ENCODE assay signal across 40 cellular contexts in the genomic region with DNA sequence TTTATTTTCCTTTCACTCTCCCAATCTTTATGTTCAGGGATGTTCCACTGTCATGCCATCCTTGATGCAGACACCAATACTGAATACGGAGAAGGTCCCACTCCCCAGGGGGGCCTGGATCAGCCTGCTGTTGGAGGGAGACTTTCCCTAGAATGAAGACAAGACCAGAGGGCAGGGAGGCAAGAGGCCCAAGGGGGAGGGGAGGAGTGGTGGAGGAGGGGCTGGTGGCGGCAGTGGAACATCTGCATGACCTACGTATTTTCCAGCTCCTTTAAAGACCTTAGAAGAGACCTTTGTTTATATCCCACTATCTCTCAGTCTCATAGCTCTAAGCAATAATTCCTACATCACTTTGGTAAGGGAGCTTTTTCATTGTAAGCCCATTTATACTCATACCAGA.
"Had no signal": no experiment of that assay in that cellular context is flagged by ENCODE, and none has a peak within 500 bp of the region (broad histone marks: within the 10 kb centered on the region; RNA-seq: fewer than 3 reads in every experiment).

No MANE protein-coding gene starts in this region.

- H3K36me3 ChIP-seq: ascending aorta, cardiac muscle cell, gastroesophageal sphincter, left ventricle myocardium inferior, uterus had no signal

- H3K36me3 Mint-ChIP-seq: activated naive CD4-positive, alpha-beta T cell treated with anti-CD3 and anti-CD28 coated beads, Interleukin-2, amount 10 ng/mL, durations not matched to agents 7 days and 5 days; activated naive CD8-positive, alpha-beta T cell treated with anti-CD3 and anti-CD28 coated beads, Interleukin-2, amount 10 ng/mL, durations not matched to agents 7 days and 5 days; stimulated activated memory B cell treated with anti-CD40 and anti-IgM and Interleukin-4, amounts not matched to agents 10 μg/mL and 1 μg/mL and 100 μg/mL, for 72 hours; type B pancreatic cell had no signal

- ATAC-seq: activated CD4-positive, CD25-positive, alpha-beta regulatory T cell treated with anti-CD3 and anti-CD28 coated beads, Interleukin-2, amount 50 U/mL, for 24 hours; effector memory CD8-positive, alpha-beta T cell; naive thymus-derived CD4-positive, alpha-beta T cell; stimulated activated memory B cell treated with anti-CD40 and anti-IgM and Interleukin-4, amounts not matched to agents 10 μg/mL and 1 μg/mL and 100 μg/mL, for 72 hours; stimulated activated naive CD8-positive, alpha-beta T cell treated with anti-CD3 and anti-CD28 coated beads, Interleukin-15, amount 100 ng/mL, for 72 hours had no signal

- H3K27ac ChIP-seq: ascending aorta, cardiac muscle cell, coronary artery, gastroesophageal sphincter, left ventricle myocardium inferior, parathyroid adenoma, psoas muscle, uterus, VCaP had no signal

- H3K4me1 ChIP-seq: ascending aorta, left ventricle myocardium inferior, parathyroid adenoma, psoas muscle, uterus had no signal

- H2AFZ ChIP-seq: parathyroid adenoma had no signal

- H3K4me3 ChIP-seq: ascending aorta, cardiac muscle cell, coronary artery, dorsolateral prefrontal cortex, gastroesophageal sphincter, left ventricle myocardium inferior, lung, psoas muscle, smooth muscle cell, uterus had no signal

- H3K4me2 ChIP-seq: smooth muscle cell had no signal

- H3K9me3 ChIP-seq: uterus had no signal

- H3K9ac ChIP-seq: parathyroid adenoma had no signal

- DNase-seq: activated CD4-positive, alpha-beta T cell treated with anti-CD3 and anti-CD28 coated beads for 48 hours; activated CD4-positive, alpha-beta T cell treated with anti-CD3 and anti-CD28 coated beads, Interleukin-2, amount 50 U/mL, for 48 hours; activated CD8-positive, alpha-beta memory T cell treated with anti-CD3 and anti-CD28 coated beads, Interleukin-2, amount 50 U/mL, for 48 hours; activated gamma-delta T cell; activated naive CD4-positive, alpha-beta T cell treated with anti-CD3 and anti-CD28 coated beads, Interleukin-2, amount 10 ng/mL, durations not matched to agents 7 days and 5 days; activated naive CD8-positive, alpha-beta T cell treated with anti-CD3 and anti-CD28 coated beads, Interleukin-2, amount 10 ng/mL, durations not matched to agents 7 days and 5 days; activated T-cell treated with anti-CD3 and anti-CD28 coated beads, Interleukin-2, amount 50 U/mL, for 24 hours; cerebellar nuclear complex; dorsolateral prefrontal cortex; effector memory CD8-positive, alpha-beta T cell; head of caudate nucleus; hippocampal formation; islet precursor cell; left ventricle myocardium inferior; midbrain; naive thymus-derived CD4-positive, alpha-beta T cell; occipital lobe; psoas muscle; stimulated activated CD4-positive, alpha-beta T cell treated with anti-CD3 and anti-CD28 coated beads, Interleukin-1b, Interleukin-23, amount 100 ng/mL, for 48 hours; stimulated activated CD4-positive, alpha-beta T cell treated with anti-CD3 and anti-CD28 coated beads, Interleukin-4, amount 100 ng/mL, for 4 hours; stimulated activated CD8-positive, alpha-beta memory T cell treated with anti-CD3 and anti-CD28 coated beads, Interleukin-4, amount 100 ng/mL, for 48 hours; stimulated activated naive CD8-positive, alpha-beta T cell treated with anti-CD3 and anti-CD28 coated beads, Interleukin-15, amount 100 ng/mL, for 72 hours; substantia nigra; T-helper 1 cell; uterus had no signal

- H3K4me3 Mint-ChIP-seq: activated naive CD4-positive, alpha-beta T cell treated with anti-CD3 and anti-CD28 coated beads, Interleukin-2, amount 10 ng/mL, durations not matched to agents 7 days and 5 days; activated naive CD8-positive, alpha-beta T cell treated with anti-CD3 and anti-CD28 coated beads, Interleukin-2, amount 10 ng/mL, durations not matched to agents 7 days and 5 days; activated T-cell treated with anti-CD3 and anti-CD28 coated beads, Interleukin-2, amount 50 U/mL, for 24 hours; brain; effector memory CD8-positive, alpha-beta T cell; naive thymus-derived CD4-positive, alpha-beta T cell; neural crest cell; stimulated activated memory B cell treated with anti-CD40 and anti-IgM and Interleukin-4, amounts not matched to agents 10 μg/mL and 1 μg/mL and 100 μg/mL, for 72 hours; stimulated activated naive CD8-positive, alpha-beta T cell treated with anti-CD3 and anti-CD28 coated beads, Interleukin-15, amount 100 ng/mL, for 72 hours; type B pancreatic cell had no signal

- H3K27ac Mint-ChIP-seq: activated naive CD4-positive, alpha-beta T cell treated with anti-CD3 and anti-CD28 coated beads, Interleukin-2, amount 10 ng/mL, durations not matched to agents 7 days and 5 days; activated naive CD8-positive, alpha-beta T cell treated with anti-CD3 and anti-CD28 coated beads, Interleukin-2, amount 10 ng/mL, durations not matched to agents 7 days and 5 days; activated T-cell treated with anti-CD3 and anti-CD28 coated beads, Interleukin-2, amount 50 U/mL, for 24 hours; effector memory CD8-positive, alpha-beta T cell; stimulated activated memory B cell treated with anti-CD40 and anti-IgM and Interleukin-4, amounts not matched to agents 10 μg/mL and 1 μg/mL and 100 μg/mL, for 72 hours; stimulated activated naive CD8-positive, alpha-beta T cell treated with anti-CD3 and anti-CD28 coated beads, Interleukin-15, amount 100 ng/mL, for 72 hours had no signal

- H3K4me1 Mint-ChIP-seq: activated naive CD4-positive, alpha-beta T cell treated with anti-CD3 and anti-CD28 coated beads, Interleukin-2, amount 10 ng/mL, durations not matched to agents 7 days and 5 days; activated naive CD8-positive, alpha-beta T cell treated with anti-CD3 and anti-CD28 coated beads, Interleukin-2, amount 10 ng/mL, durations not matched to agents 7 days and 5 days; naive thymus-derived CD4-positive, alpha-beta T cell; stimulated activated memory B cell treated with anti-CD40 and anti-IgM and Interleukin-4, amounts not matched to agents 10 μg/mL and 1 μg/mL and 100 μg/mL, for 72 hours; stimulated activated naive CD8-positive, alpha-beta T cell treated with anti-CD3 and anti-CD28 coated beads, Interleukin-15, amount 100 ng/mL, for 72 hours had no signal

- H3K9me3 Mint-ChIP-seq: activated naive CD8-positive, alpha-beta T cell treated with anti-CD3 and anti-CD28 coated beads, Interleukin-2, amount 10 ng/mL, durations not matched to agents 7 days and 5 days; activated T-cell treated with anti-CD3 and anti-CD28 coated beads, Interleukin-2, amount 50 U/mL, for 24 hours; effector memory CD8-positive, alpha-beta T cell; type B pancreatic cell had no signal

- FAIRE-seq: endothelial cell of umbilical vein, TTC549 had no signal

- H3K79me2 ChIP-seq: parathyroid adenoma had no signal

- H3K27me3 ChIP-seq: ascending aorta, cardiac muscle cell, dorsolateral prefrontal cortex, uterus had no signal
